ENCODE assay signal across 8 cellular contexts in the genomic region with DNA sequence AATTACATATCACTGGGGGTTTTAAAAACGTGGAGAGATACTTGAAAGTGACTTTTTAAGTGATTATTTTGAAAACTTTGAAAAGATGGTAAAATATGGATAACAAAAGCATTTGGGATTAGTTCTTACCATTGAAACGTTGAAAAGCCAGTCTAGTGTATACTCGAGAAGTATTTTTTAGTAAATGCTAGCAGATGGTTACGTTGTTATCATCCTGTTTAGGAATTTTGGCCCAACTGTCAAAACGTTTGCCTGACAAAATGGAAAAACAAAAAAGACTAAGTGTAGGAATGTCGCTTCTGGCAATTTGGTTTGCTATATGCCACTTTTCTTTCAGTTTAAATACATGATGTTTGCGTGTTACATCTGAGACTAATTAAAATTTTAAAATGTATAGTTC. TPM values are rescaled to one million over a fixed set of nuclear protein-coding genes. Genes with fewer than 3 reads are reported as not detected.
DNase-seq lines count a peak whose midpoint lies in the region; ATAC-seq, FAIRE-seq and TF ChIP-seq lines count a peak whose summit lies in the region.

No MANE protein-coding gene starts in this region.

- no peak overlapping the region for H3K27ac ChIP-seq in A673 (ENCODE audit: low read depth, low read length, poor library complexity, severe bottlenecking)
- H3K27ac ChIP-seq in HL-60 (replicated peaks), result peak overlapping the region; percentile 98
- peak overlapping the region; percentile 94 for H3K27ac ChIP-seq in muscle layer of duodenum (ENCODE audit: low read length)

- CTCF ChIA-PET in A673 (lab: Charles Lee), result no interaction called here

- peaks cover 48% of the 10 kb centered on the region for H3K36me3 ChIP-seq in A673 (ENCODE audit: insufficient read depth, low read length, poor library complexity, severe bottlenecking)
- H3K36me3 ChIP-seq in bronchial epithelial cell (ENCODE audit: control insufficient read depth, insufficient read depth, low read length), result peaks cover 4% of the 10 kb centered on the region
- H3K36me3 ChIP-seq in muscle layer of duodenum (ENCODE audit: control insufficient read depth in 1 of 2, insufficient read depth in 2 of 2, low read length in 2 of 2), result peaks cover 9 to 31% of the 10 kb centered on the region in 2 donors

- BruUV-seq in A673 (replicated peaks; lab: Mats Ljungman, UMichigan), result no TSS peak

- TF ChIP-seq CTCF in A673 (conservative IDR thresholded peaks at IDR 0.05; ENCODE audit: low read depth, low read length) (no peak), HL-60 (IDR thresholded peaks at IDR 0.05; ENCODE audit: insufficient read depth, low read length) (no peak), bronchial epithelial cell (IDR thresholded peaks at IDR 0.05; ENCODE audit: insufficient read depth, low read length, severe bottlenecking) (no peak)

- H3K27me3 ChIP-seq in A673 (replicated peaks; ENCODE audit: insufficient read depth, low read depth, low read length, poor library complexity), result no peaks in the 10 kb centered on the region
- H3K27me3 ChIP-seq in HL-60 (ENCODE audit: insufficient read depth, poor library complexity, severe bottlenecking), result no peaks in the 10 kb centered on the region
- no peaks in the 10 kb centered on the region for H3K27me3 ChIP-seq in bronchial epithelial cell (ENCODE audit: control insufficient read depth, insufficient read depth, low read length)
- H3K27me3 ChIP-seq in muscle layer of duodenum (ENCODE audit: low read depth, low read length), result no peaks in the 10 kb centered on the region

- H3K9me3 ChIP-seq in A673 (ENCODE audit: low read depth, low read length, poor library complexity, severe bottlenecking), result peaks cover 36% of the 10 kb centered on the region
- H3K9me3 ChIP-seq in muscle layer of duodenum (ENCODE audit: control insufficient read depth in 1 of 2, low read length in 2 of 2), result peaks cover 8 to 9% of the 10 kb centered on the region in 2 donors

- H3K4me1 ChIP-seq in A673 (ENCODE audit: insufficient read depth, low read length, poor library complexity, severe bottlenecking), result peaks cover 5% of the 10 kb centered on the region
- H3K4me1 ChIP-seq in muscle layer of duodenum (ENCODE audit: control insufficient read depth in 1 of 2, insufficient read depth in 2 of 2, low read length in 2 of 2), result peaks cover 0 to 26% of the 10 kb centered on the region in 2 donors

- FAIRE-seq in bronchial epithelial cell (lab: Jason Lieb, UNC), result no peak

- H3K4me3 ChIP-seq in A673 (ENCODE audit: low read depth, low read length, poor library complexity, severe bottlenecking), result peak overlapping the region; percentile 82
- H3K4me3 ChIP-seq in HL-60 (replicated peaks; ENCODE audit: insufficient read depth, low read length), result peak overlapping the region; percentile 89
- peak overlapping the region; percentile 81 for H3K4me3 ChIP-seq in bronchial epithelial cell (ENCODE audit: low read depth, low read length)
- H3K4me3 ChIP-seq in muscle layer of duodenum (ENCODE audit: low read depth in 1 of 2, low read length in 2 of 2), result peak overlapping the region; percentile 93 to 99

- intact Hi-C loops in A673 (cut with micrococcal nuclease; ENCODE audit: unreplicated experiment) (no loop called here), head of caudate nucleus (cut with DNase I) (no loop called here)

- ATAC-seq in GM21619 (IDR thresholded peaks at IDR 0.05; ENCODE audit: unreplicated experiment) (no peak), GM18858 (IDR thresholded peaks at IDR 0.05; ENCODE audit: unreplicated experiment) (no peak)

- POLR2A ChIA-PET in A673 (lab: Charles Lee; ENCODE audit: low non-redundant PET), result no interaction called here

- no peak for DNase-seq in A673 (ENCODE audit: low spot score)
- DNase-seq in HL-60 (ENCODE audit: low read depth in 1 of 2, low spot score in 1 of 2), result no peak
- DNase-seq in bronchial epithelial cell (ENCODE audit: low read depth), result no peak
- no peak for DNase-seq in LoVo (ENCODE audit: low spot score)
- no peak for DNase-seq in head of caudate nucleus

RNA-seq across cellular contexts. Expression of gene RBM33, which starts 1.2 kb away (rescaled TPM):
- 73.6 and 75.9 TPM in 2 replicates for total RNA-seq in A673 (2021)
- total RNA-seq in bronchial epithelial cell, result 17.1 and 27.8 TPM in 2 replicates
